Comparison of ENCODE assay signal across 1 cellular context in genomic region chr20:44966030-44966961, GRCh38.
TF ChIP-seq lines count a peak whose summit lies in the region.

TSS of gene STK4 (plus strand) at chr20:44966512. CDS start at chr20:44966569, 57 bp downstream.

TF ChIP-seq in K562, 482 proteins besides CTCF, POLR2A, EP300 and RAD21 (continued from another document and continues in another):
- TF ChIP-seq E2F6 (IDR thresholded peaks at IDR 0.05; ENCODE audit: borderline replicate concordance in 1 of 2, extremely low read depth in 1 of 2, insufficient read depth in 1 of 2, insufficient read length in 1 of 2, low read depth in 1 of 2, low read length in 1 of 2, poor library complexity in 1 of 2, severe bottlenecking in 1 of 2), result peak; percentile 77 to 91
- peak; percentile 61; the same call in 1 of the 2 replicates for TF ChIP-seq ZEB2 (IDR thresholded peaks at IDR 0.05)
- peak in 2 of 3 experiments; percentile 72 to 83; a peak in 4 of 6 replicates for TF ChIP-seq ZBTB11 (CRISPR knock-in tag; IDR thresholded peaks at IDR 0.05)
- peak; percentile 53; the same call in 1 of the 2 replicates for TF ChIP-seq JUND (IDR thresholded peaks at IDR 0.05; ENCODE audit: borderline replicate concordance, low read depth, low read length)
- no peak; the same call in 2 of the 3 replicates for TF ChIP-seq JUND (tag; IDR thresholded peaks at IDR 0.05; ENCODE audit: borderline replicate concordance, low read depth, low read length)
- TF ChIP-seq HNRNPL (IDR thresholded peaks at IDR 0.05; ENCODE audit: low read depth, low read length), result peak; percentile 93
- TF ChIP-seq PHB2 (IDR thresholded peaks at IDR 0.05; ENCODE audit: low read depth), result no peak
- peak; percentile 60 for TF ChIP-seq ZFX (CRISPR knock-in tag; IDR thresholded peaks at IDR 0.05)
- TF ChIP-seq JUN (IDR thresholded peaks at IDR 0.05; ENCODE audit: borderline replicate concordance, low read depth, low read length), result no peak; the same call in 1 of the 2 replicates
- TF ChIP-seq JUN (CRISPR knock-in tag; IDR thresholded peaks at IDR 0.05; ENCODE audit: borderline replicate concordance), result peak; percentile 37; the same call in 1 of the 2 replicates
- peak; percentile 92 for TF ChIP-seq CCNT2 (IDR thresholded peaks at IDR 0.05; ENCODE audit: borderline replicate concordance, extremely low read depth, insufficient read length, low read depth, low read length)
- TF ChIP-seq RB1 (IDR thresholded peaks at IDR 0.05; ENCODE audit: low read depth), result peak; percentile 97
- TF ChIP-seq SIN3A (IDR thresholded peaks at IDR 0.05; ENCODE audit: borderline replicate concordance in 2 of 2, control insufficient read depth in 1 of 2, low read depth in 2 of 2, low read length in 2 of 2), result peak; percentile 62 to 67; a peak in 1 of 4 replicates
- TF ChIP-seq ZNF518B (CRISPR knock-in tag; IDR thresholded peaks at IDR 0.05), result no peak
- TF ChIP-seq XRCC5 (IDR thresholded peaks at IDR 0.05; ENCODE audit: low read depth, low read length), result peak; percentile 91; the same call in 1 of the 2 replicates
- no peak for TF ChIP-seq NR2F6 (CRISPR knock-in tag; IDR thresholded peaks at IDR 0.05)
- no peak for TF ChIP-seq NELFE (IDR thresholded peaks at IDR 0.05; ENCODE audit: insufficient read depth, insufficient read length)
- TF ChIP-seq HES1 (IDR thresholded peaks at IDR 0.05; ENCODE audit: low read depth), result no peak; the same call in 1 of the 2 replicates
- TF ChIP-seq KDM1A (IDR thresholded peaks at IDR 0.05), result no peak
- no peak for TF ChIP-seq PTRF (tag; IDR thresholded peaks at IDR 0.05)
- no peak for TF ChIP-seq U2AF2 (optimal IDR thresholded peaks at IDR 0.05; ENCODE audit: low read depth, low read length)
- TF ChIP-seq BCL6 (CRISPR knock-in tag; IDR thresholded peaks at IDR 0.05), result no peak
- no peak for TF ChIP-seq ZNF184 (CRISPR knock-in tag; IDR thresholded peaks at IDR 0.05)
- peak; percentile 23 for TF ChIP-seq DACH1 (IDR thresholded peaks at IDR 0.05; ENCODE audit: partially characterized antibody)
- TF ChIP-seq DMBX1 (CRISPR knock-in tag; IDR thresholded peaks at IDR 0.05; ENCODE audit: borderline replicate concordance), result 0 out of 2 replicates have a peak, but pooled peaks have one; percentile 54
- TF ChIP-seq RBM15 (IDR thresholded peaks at IDR 0.05; ENCODE audit: insufficient read depth, low read length), result no peak
- TF ChIP-seq BRF1 (IDR thresholded peaks at IDR 0.05; ENCODE audit: borderline replicate concordance, extremely low read depth, insufficient read length), result no peak
- no peak for TF ChIP-seq PRMT5 (CRISPR knock-in tag; IDR thresholded peaks at IDR 0.05)
- TF ChIP-seq NR1H2 (CRISPR knock-in tag; IDR thresholded peaks at IDR 0.05), result no peak
- no peak for TF ChIP-seq CBX2 (IDR thresholded peaks at IDR 0.05; ENCODE audit: insufficient read depth, low read length, poor library complexity, severe bottlenecking)
- 0 out of 2 replicates have a peak, but pooled peaks have one; percentile 77 for TF ChIP-seq RBM14 (IDR thresholded peaks at IDR 0.05; ENCODE audit: borderline replicate concordance, insufficient read depth, low read depth, low read length)
- no peak for TF ChIP-seq GABPB2 (CRISPR knock-in tag; conservative IDR thresholded peaks at IDR 0.05)
- peak; percentile 73 for TF ChIP-seq RBM22 (IDR thresholded peaks at IDR 0.05; ENCODE audit: low read depth, low read length, poor library complexity, severe bottlenecking)
- TF ChIP-seq HDAC6 (IDR thresholded peaks at IDR 0.05; ENCODE audit: low read depth, low read length), result no peak
- no peak for TF ChIP-seq NONO (IDR thresholded peaks at IDR 0.05; ENCODE audit: low read depth in 2 of 2, low read length in 1 of 2)
- 0 out of 2 replicates have a peak, but pooled peaks have one; percentile 48 for TF ChIP-seq POLR2AphosphoS2 (IDR thresholded peaks at IDR 0.05; ENCODE audit: low read length)
- TF ChIP-seq USF2 (CRISPR knock-in tag; IDR thresholded peaks at IDR 0.05), result peak; percentile 95
- TF ChIP-seq MCM5 (IDR thresholded peaks at IDR 0.05; ENCODE audit: low read depth), result no peak
- TF ChIP-seq ZNF24 (IDR thresholded peaks at IDR 0.05), result peak; percentile 31; the same call in 1 of the 2 replicates
- TF ChIP-seq ZNF212 (CRISPR knock-in tag; IDR thresholded peaks at IDR 0.05), result no peak
- peak; percentile 85 for TF ChIP-seq ARID4B (CRISPR knock-in tag; IDR thresholded peaks at IDR 0.05)
- peak; percentile 76 for TF ChIP-seq POLR2AphosphoS5 (IDR thresholded peaks at IDR 0.05; ENCODE audit: control insufficient read depth, insufficient read depth, low read depth, low read length)
- peak; percentile 71; the same call in 1 of the 2 replicates for TF ChIP-seq FOXP1 (CRISPR knock-in tag; IDR thresholded peaks at IDR 0.05)
- peak; percentile 17; the same call in 1 of the 2 replicates for TF ChIP-seq LEF1 (IDR thresholded peaks at IDR 0.05)
- TF ChIP-seq HNRNPLL (IDR thresholded peaks at IDR 0.05; ENCODE audit: low read depth, low read length, poor library complexity, severe bottlenecking), result peak; percentile 63
- TF ChIP-seq LARP7 (IDR thresholded peaks at IDR 0.05), result no peak
- TF ChIP-seq ZNF253 (CRISPR knock-in tag; conservative IDR thresholded peaks at IDR 0.05), result no peak
- peak; percentile 69; the same call in 1 of the 2 replicates for TF ChIP-seq GTF2F1 (IDR thresholded peaks at IDR 0.05; ENCODE audit: low read depth, low read length)
- TF ChIP-seq DIDO1 (tag; IDR thresholded peaks at IDR 0.05; ENCODE audit: low read depth), result peak; percentile 56; the same call in 1 of the 2 replicates
- TF ChIP-seq NFE2 (IDR thresholded peaks at IDR 0.05; ENCODE audit: low read depth), result no peak
- peak; percentile 88 for TF ChIP-seq CBFA2T2 (conservative IDR thresholded peaks at IDR 0.05)
- TF ChIP-seq SNRNP70 (optimal IDR thresholded peaks at IDR 0.05; ENCODE audit: low read depth, low read length), result no peak
- TF ChIP-seq NR2C1 (IDR thresholded peaks at IDR 0.05), result no peak
- TF ChIP-seq NR2C1 (tag; IDR thresholded peaks at IDR 0.05), result peak; percentile 33; the same call in 1 of the 2 replicates
- no peak for TF ChIP-seq ZNF77 (CRISPR knock-in tag; IDR thresholded peaks at IDR 0.05)
- 0 out of 2 replicates have a peak, but pooled peaks have one; percentile 8 for TF ChIP-seq THRB (CRISPR knock-in tag; conservative IDR thresholded peaks at IDR 0.05)
- no peak for TF ChIP-seq TSC22D4 (tag; IDR thresholded peaks at IDR 0.05)
- TF ChIP-seq ZNF354B (CRISPR knock-in tag; IDR thresholded peaks at IDR 0.05), result no peak
- peak; percentile 41; the same call in 1 of the 2 replicates for TF ChIP-seq SMAD3 (CRISPR knock-in tag; conservative IDR thresholded peaks at IDR 0.05)
- peak; percentile 89; the same call in 1 of the 2 replicates for TF ChIP-seq MTA3 (IDR thresholded peaks at IDR 0.05; ENCODE audit: borderline replicate concordance)
